In the genomic region with DNA sequence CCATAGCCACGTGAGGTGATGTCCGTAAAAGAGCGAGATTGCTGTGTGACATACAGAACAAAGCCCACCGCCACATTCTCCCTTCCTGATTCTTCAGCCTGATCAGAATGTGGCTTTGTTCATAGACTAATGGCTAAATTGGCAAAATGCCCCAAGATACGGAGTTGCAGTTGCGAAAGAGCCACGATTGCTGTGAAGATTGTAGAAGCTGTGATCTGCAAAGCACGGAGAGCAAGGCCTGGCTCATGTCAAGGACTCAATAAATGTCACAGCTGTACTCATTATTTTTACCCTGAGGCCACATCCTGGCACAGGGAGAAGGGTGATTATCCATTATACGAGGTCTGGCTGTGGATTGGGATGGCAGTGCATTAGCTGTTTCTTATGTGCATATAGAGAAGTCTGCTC, we compare ENCODE assay signal across 10 cellular contexts. TPM values are rescaled to one million over a fixed set of nuclear protein-coding genes. Genes with fewer than 3 reads are reported as not detected.
DNase-seq lines count a peak whose midpoint lies in the region; ATAC-seq and TF ChIP-seq lines count a peak whose summit lies in the region.
"Had no signal": no experiment of that assay in that cellular context is flagged by ENCODE, and none has a peak within 500 bp of the region (broad histone marks: within the 10 kb centered on the region; RNA-seq: fewer than 3 reads in every experiment).

No MANE protein-coding gene starts in this region.

- H3K9me3 ChIP-seq in psoas muscle: no peaks in the 10 kb centered on the region

- intact Hi-C loops in psoas muscle (cut with DNase I): no loop called here

- CTCF ChIA-PET in AG04449 (lab: Yijun Ruan, JAX): interaction anchor here (0.9 kb wide), 1 partner anchor 10 kb away, joined by 4 read pairs; no protein-coding TSS in a partner anchor

- ATAC-seq in psoas muscle (no peak), GM21576 (IDR thresholded peaks at IDR 0.05; ENCODE audit: unreplicated experiment) (no peak), HG02973 (IDR thresholded peaks at IDR 0.05; ENCODE audit: unreplicated experiment) (no peak)

- WGBS in psoas muscle, 3 donors: 32 to 40% (median 38%) methylated on average over 9 of the region's 9 CpGs

- H3K36me3 ChIP-seq in psoas muscle (ENCODE audit: insufficient read depth in 1 of 2, low read depth in 1 of 2): no peaks in the 10 kb centered on the region

- no peaks in the 10 kb centered on the region for H3K4me1 ChIP-seq in psoas muscle

- no peaks in the 10 kb centered on the region for H3K27me3 ChIP-seq in HL-60 (ENCODE audit: insufficient read depth, poor library complexity, severe bottlenecking)
- H3K27me3 ChIP-seq in psoas muscle (ENCODE audit: insufficient read depth in 3 of 3, low read length in 2 of 3): no peaks in the 10 kb centered on the region

- peak overlapping the region; percentile 24 for H3K27ac ChIP-seq in HL-60 (replicated peaks)
- H3K27ac ChIP-seq in psoas muscle: no peak overlapping the region

- TF ChIP-seq CTCF in AG04449 (IDR thresholded peaks at IDR 0.05; ENCODE audit: insufficient read depth, low read length, missing control alignments) (no peak), HL-60 (IDR thresholded peaks at IDR 0.05; ENCODE audit: insufficient read depth, low read length) (no peak), psoas muscle (IDR thresholded peaks at IDR 0.05) (no peak)

- peak; percentile 10 for DNase-seq in AG04449 (ENCODE audit: low read depth, low spot score)
- peak; percentile 29 to 85 for DNase-seq in HL-60 (ENCODE audit: low read depth in 1 of 2, low spot score in 1 of 2)
- DNase-seq in SK-N-DZ (ENCODE audit: low spot score): peak; percentile 98
- DNase-seq in left kidney (ENCODE audit: low read depth, low spot score): peak; percentile 78
- no peak for DNase-seq in psoas muscle
- DNase-seq in NCI-H1092 (lab: John Stamatoyannopoulos, UW): no peak
- DNase-seq: CD4-positive, alpha-beta T cell; naive B cell had no signal

- POLR2A ChIA-PET in AG04449 (lab: Yijun Ruan, JAX): no interaction called here

- H3K4me3 ChIP-seq in AG04449 (ENCODE audit: low read depth, low read length): no peak overlapping the region
- H3K4me3 ChIP-seq in HL-60 (replicated peaks; ENCODE audit: insufficient read depth, low read length): no peak overlapping the region
- H3K4me3 ChIP-seq in psoas muscle: no peak overlapping the region

RNA-seq across cellular contexts. Expression of gene ARSD, which starts 34.2 kb away (rescaled TPM):
- not detected in 2 replicates for polyA plus RNA-seq in SK-N-DZ (2014; cell fraction: cytosol; rRNA removed)
- not detected in 2 replicates for polyA plus RNA-seq in SK-N-DZ (2014; cell fraction: nucleus; rRNA removed)
- 1 to 10 TPM; 1.6 to 2.4 (median 1.7) TPM for total RNA-seq in psoas muscle
- 1 to 10 TPM in 1 of 3 donors, under 1 TPM in 2; 0.66 to 1.1 (median 0.83) TPM for polyA plus RNA-seq in psoas muscle

Comparison
In these comparisons a context has a peak if more than half of its experiments do, and no peak if none do; other contexts are left out.
1. DNase-seq: peak in AG04449 (single experiment), HL-60 (2 of 2), SK-N-DZ (single experiment) and left kidney (single experiment); none in psoas muscle (0 of 2) and NCI-H1092 (single experiment).